ENCODE assay signal across 29 cellular contexts in the genomic region with DNA sequence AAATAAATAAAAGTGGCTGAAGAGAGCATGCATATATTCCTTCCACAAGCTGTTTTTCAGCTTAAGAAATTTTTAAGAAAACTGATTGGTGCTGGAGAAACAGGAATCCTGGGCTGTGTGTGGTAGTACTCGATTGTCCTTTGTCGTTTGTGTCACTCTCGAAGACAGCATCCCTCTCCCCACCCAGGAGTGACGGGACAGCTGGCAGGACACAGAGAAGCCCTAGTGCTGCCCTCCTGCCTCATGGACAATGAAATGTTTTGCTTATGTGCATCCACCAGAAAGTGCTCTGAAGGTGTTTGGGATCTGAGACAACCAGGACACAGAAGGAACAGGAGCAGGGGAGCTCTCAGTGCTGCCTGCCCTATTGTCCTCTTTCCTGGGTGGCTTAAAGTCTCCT. TPM values are rescaled to one million over a fixed set of nuclear protein-coding genes. Genes with fewer than 3 reads are reported as not detected.
DNase-seq lines count a peak whose midpoint lies in the region; ATAC-seq, FAIRE-seq and TF ChIP-seq lines count a peak whose summit lies in the region.
"Had no signal": no experiment of that assay in that cellular context is flagged by ENCODE, and none has a peak within 500 bp of the region (broad histone marks: within the 10 kb centered on the region; RNA-seq: fewer than 3 reads in every experiment).

No MANE protein-coding gene starts in this region.

- H4K20me1 ChIP-seq in K562 (replicated peaks; ENCODE audit: control insufficient read depth, insufficient read depth, low read length) = no peaks in the 10 kb centered on the region

- peak overlapping the region; percentile 39; the same call in 1 of the 2 replicates for H2AFZ ChIP-seq in K562 (ENCODE audit: low read depth, low read length)

- DNase-seq in CD8-positive, alpha-beta T cell = peak in 1 of 7 experiments; percentile 46
- DNase-seq in K562 (ENCODE audit: extremely low read depth in 1 of 4, low spot score in 3 of 4) = no peak
- DNase-seq in pons (ENCODE audit: low spot score) = peak; percentile 80
- DNase-seq in NCI-H1092 (lab: John Stamatoyannopoulos, UW) = no peak
- DNase-seq in NCI-H2029 (lab: John Stamatoyannopoulos, UW) = no peak
- DNase-seq: activated CD4-positive, alpha-beta T cell treated with anti-CD3 and anti-CD28 coated beads, Interleukin-2, amount 50 U/mL, for 48 hours; activated CD4-positive, CD25-positive, alpha-beta regulatory T cell; activated effector memory CD4-positive, alpha-beta T cell treated with Interleukin-2 at 50 U/mL for 16 hours; DMS153; HFFc6; NCI-H2081 treated with DMSO at 0.1 percent for 48 hours; NCI-H446 treated with DMSO at 0.1 percent for 48 hours; stimulated activated CD4-positive, alpha-beta T cell treated with anti-CD3 and anti-CD28 coated beads, Interleukin-4, amount 100 ng/mL, for 1 hour; stimulated activated naive B cell treated with anti-CD40 and anti-IgM and Interleukin-4, amounts not matched to agents 10 μg/mL and 1 μg/mL and 100 μg/mL, for 72 hours; T-helper 9 cell had no signal

- peaks cover 36% of the 10 kb centered on the region for H3K4me1 ChIP-seq in CD8-positive, alpha-beta T cell (ENCODE audit: insufficient read depth, low read length)
- H3K4me1 ChIP-seq in K562 (replicated peaks in 1 of 2; ENCODE audit: control insufficient read depth in 2 of 2, insufficient read depth in 2 of 2, low read length in 2 of 2) = no peaks in the 10 kb centered on the region; a peak in 1 of 5 replicates
- H3K4me1 ChIP-seq: gastroesophageal sphincter had no signal

- H3K27ac Mint-ChIP-seq in CD8-positive, alpha-beta T cell = peak overlapping the region; percentile 82
- H3K27ac Mint-ChIP-seq: HFFc6; stimulated activated naive B cell treated with anti-CD40 and anti-IgM and Interleukin-4, amounts not matched to agents 10 μg/mL and 1 μg/mL and 100 μg/mL, for 72 hours had no signal

- H3K4me1 Mint-ChIP-seq in CD8-positive, alpha-beta T cell (ENCODE audit: low read depth) = peaks cover 59% of the 10 kb centered on the region

- intact Hi-C loops in CD8-positive, alpha-beta T cell (cut with DNase I, micrococcal nuclease) = no loop called here
- intact Hi-C loops in K562 (cut with micrococcal nuclease) = no loop called here

- no peaks in the 10 kb centered on the region for H3K79me2 ChIP-seq in K562 (ENCODE audit: control insufficient read depth, insufficient read depth, low read length)

- H3K27ac ChIP-seq in CD8-positive, alpha-beta T cell (ENCODE audit: low read depth, low read length) = no peak overlapping the region
- H3K27ac ChIP-seq in K562 (ENCODE audit: extremely low read depth, low read depth, low read length) (no peak overlapping the region), layer of hippocampus (ENCODE audit: low read depth, low read length) (peak overlapping the region; percentile 57)
- H3K27ac ChIP-seq: gastroesophageal sphincter, thoracic aorta had no signal

- H3K9me3 Mint-ChIP-seq in CD8-positive, alpha-beta T cell = no peaks in the 10 kb centered on the region
- H3K9me3 Mint-ChIP-seq: brain; CD14-positive monocyte; HFFc6; stimulated activated naive B cell treated with anti-CD40 and anti-IgM and Interleukin-4, amounts not matched to agents 10 μg/mL and 1 μg/mL and 100 μg/mL, for 72 hours had no signal

- no peaks in the 10 kb centered on the region for H3K27me3 Mint-ChIP-seq in CD8-positive, alpha-beta T cell (ENCODE audit: low read depth)

- no peak for TF ChIP-seq RAD21 in K562 (CRISPR knock-in tag; conservative IDR thresholded peaks at IDR 0.05 in 1 of 2, IDR thresholded peaks at IDR 0.05 in 1 of 2)

- H3K9me1 ChIP-seq in K562 (ENCODE audit: control insufficient read depth, insufficient read depth, low read length) = no peaks in the 10 kb centered on the region

- H3K27me3 ChIP-seq in CD8-positive, alpha-beta T cell (ENCODE audit: insufficient read depth, low read length) = no peaks in the 10 kb centered on the region
- H3K27me3 ChIP-seq in K562 (ENCODE audit: control insufficient read depth in 2 of 2, insufficient read depth in 2 of 2, low read length in 2 of 2) (peaks cover 0 to 3% of the 10 kb centered on the region in 2 experiments; a peak in 2 of 5 replicates), layer of hippocampus (ENCODE audit: control insufficient read depth, insufficient read depth, low read length) (no peaks in the 10 kb centered on the region)
- H3K27me3 ChIP-seq: gastroesophageal sphincter had no signal

- peaks cover 16% of the 10 kb centered on the region for H3K36me3 ChIP-seq in CD8-positive, alpha-beta T cell (ENCODE audit: insufficient read depth, low read length)
- no peaks in the 10 kb centered on the region for H3K36me3 ChIP-seq in K562 (ENCODE audit: control insufficient read depth, insufficient read depth, low read length)
- H3K36me3 ChIP-seq: thoracic aorta had no signal

- peak overlapping the region; percentile 53 for H3K4me3 Mint-ChIP-seq in CD8-positive, alpha-beta T cell
- H3K4me3 Mint-ChIP-seq: brain; CD14-positive monocyte; HFFc6; stimulated activated naive B cell treated with anti-CD40 and anti-IgM and Interleukin-4, amounts not matched to agents 10 μg/mL and 1 μg/mL and 100 μg/mL, for 72 hours had no signal

- no peaks in the 10 kb centered on the region for H3K9me3 ChIP-seq in CD8-positive, alpha-beta T cell (ENCODE audit: low read length)
- H3K9me3 ChIP-seq in K562 (replicated peaks; ENCODE audit: control insufficient read depth, insufficient read depth, low read depth, low read length) = no peaks in the 10 kb centered on the region
- H3K9me3 ChIP-seq: gastroesophageal sphincter, thoracic aorta had no signal

- H3K36me3 Mint-ChIP-seq in CD8-positive, alpha-beta T cell = peaks cover 37% of the 10 kb centered on the region
- H3K36me3 Mint-ChIP-seq: brain; stimulated activated naive B cell treated with anti-CD40 and anti-IgM and Interleukin-4, amounts not matched to agents 10 μg/mL and 1 μg/mL and 100 μg/mL, for 72 hours had no signal

- CTCF ChIA-PET in CD8-positive, alpha-beta T cell (lab: Charles Lee) = interaction anchor here (0.7 to 1.3 kb wide), 3 partner anchors 10 to 73 kb away, joined by 3 read pairs; no protein-coding TSS in a partner anchor
- CTCF ChIA-PET in K562 (lab: Yijun Ruan, JAX; ENCODE audit: low intra/inter-chr PET ratio) = no interaction called here

- H3K4me2 ChIP-seq in K562 (ENCODE audit: insufficient read depth, low read length) = no peak overlapping the region
- H3K4me2 ChIP-seq: smooth muscle cell had no signal

- no peak for TF ChIP-seq POLR2A in K562 (conservative IDR thresholded peaks at IDR 0.05)

- no peak for ATAC-seq in CD8-positive, alpha-beta T cell
- ATAC-seq in K562 (no peak), HG02870 (IDR thresholded peaks at IDR 0.05; ENCODE audit: unreplicated experiment) (no peak), HG02840 (IDR thresholded peaks at IDR 0.05; ENCODE audit: low FRiP score, unreplicated experiment) (no peak)
- ATAC-seq: gastroesophageal sphincter; stimulated activated naive B cell treated with anti-CD40 and anti-IgM and Interleukin-4, amounts not matched to agents 10 μg/mL and 1 μg/mL and 100 μg/mL, for 72 hours had no signal

- in situ Hi-C loops in K562 (cut with MboI) = no loop called here

- no peak for FAIRE-seq in K562 (lab: Jason Lieb, UNC)
- FAIRE-seq: G401.6, GM18507, keratinocyte had no signal

- H3K4me3 ChIP-seq in CD8-positive, alpha-beta T cell (ENCODE audit: low read depth, low read length) = no peak overlapping the region
- H3K4me3 ChIP-seq in K562 = no peak overlapping the region
- H3K4me3 ChIP-seq: gastroesophageal sphincter, smooth muscle cell, thoracic aorta had no signal

- POLR2A ChIA-PET in CD8-positive, alpha-beta T cell (lab: Charles Lee) = interaction anchor here (8.3 kb wide), 1 partner anchor 14 kb away, joined by 101 read pairs; a partner anchor contains a TSS
- POLR2A ChIA-PET in K562 (lab: Yijun Ruan, JAX) = interaction anchor here (1.5 kb wide), 1 partner anchor 11 kb away, joined by 3 read pairs; no protein-coding TSS in a partner anchor

- no peak for TF ChIP-seq EP300 in K562 (IDR thresholded peaks at IDR 0.05; ENCODE audit: low read length)

- 29% methylated on average over 4 of the region's 4 CpGs for WGBS in K562 (ENCODE audit: insufficient coverage, low coverage, missing lambda C conversion rate)

- BruUV-seq in K562 (replicated peaks; lab: Mats Ljungman, UMichigan) = no TSS peak

- no peak overlapping the region for H3K9ac ChIP-seq in K562 (ENCODE audit: insufficient read depth in 1 of 2, low read depth in 2 of 2, low read length in 2 of 2)

- TF ChIP-seq CTCF in CD8-positive, alpha-beta T cell (IDR thresholded peaks at IDR 0.05) = no peak
- TF ChIP-seq CTCF in K562 (IDR thresholded peaks at IDR 0.05 in 2 of 3, conservative IDR thresholded peaks at IDR 0.05 in 1 of 3; ENCODE audit: insufficient read depth in 2 of 3, low read depth in 1 of 3, low read length in 3 of 3) = no peak

RNA-seq across cellular contexts. Expression of a gene that starts 12.8 kb away (rescaled TPM):
- 10 to 100 TPM; 81.9 to 84.0 TPM for total RNA-seq in CD8-positive, alpha-beta T cell
- total RNA-seq in K562 (2011; cell fraction: chromatin; rRNA removed; ENCODE audit: low replicate concordance) = not detected in 2 replicates
- 0.67 TPM in 1 of 2 replicates, not detected in the other for total RNA-seq in K562 (2011; cell fraction: nucleolus; rRNA removed)
- 0.51 TPM in 1 of 2 replicates, not detected in the other for total RNA-seq in K562 (2011; cell fraction: nucleoplasm; rRNA removed)
- total RNA-seq in K562 (2014; rRNA removed) (0.37 TPM in 1 of 2 replicates, not detected in the other), K562 (2014; rRNA removed; fragmentation: Illumina TruSeq; extraction: Trizol) (0.99 and 1.0 TPM in 2 replicates), K562 (2015; rRNA removed; fragmentation: Illumina TruSeq; extraction: Trizol) (2.0 and 3.0 TPM in 2 replicates), K562 (2021) (0.80 and 1.2 TPM in 2 replicates)
- polyA plus RNA-seq in K562 (2011; rRNA removed) (0.43 and 0.54 TPM in 2 replicates), K562 (2014; fragmentation: Illumina TruSeq; extraction: Trizol) (1.1 and 1.3 TPM in 2 replicates), K562 (2014; fragmentation: Nextera tagmentation; extraction: Ambion mirVana) (1 to 10 TPM; 1.2 to 2.1 TPM), K562 (2014; rRNA removed) (0.57 and 1.7 TPM in 2 replicates)
- 0.19 and 0.60 TPM in 2 replicates for polyA plus RNA-seq in K562 (2011; cell fraction: cytosol; rRNA removed)
- polyA plus RNA-seq in K562 (2011; cell fraction: nucleus; rRNA removed) = 0.20 and 0.47 TPM in 2 replicates
- polyA plus RNA-seq in K562 (2012) = 2.3 and 7.2 TPM in 2 replicates
- polyA minus RNA-seq in K562 (2011; rRNA and poly(A)+ RNA removed) = 0.84 TPM in 1 of 2 replicates, not detected in the other
- polyA minus RNA-seq in K562 (2011; cell fraction: cytosol; rRNA and poly(A)+ RNA removed) = 1.2 TPM in 1 of 2 replicates, not detected in the other
- polyA minus RNA-seq in K562 (2011; cell fraction: nucleus; rRNA and poly(A)+ RNA removed) = not detected in 2 replicates
- total RNA-seq: smooth muscle cell had no signal
- polyA plus RNA-seq: smooth muscle cell had no signal

RNA-seq across cellular contexts. Expression of a gene that starts 13.8 kb away (rescaled TPM):
- total RNA-seq in CD8-positive, alpha-beta T cell = under 1 TPM in 1 of 2 experiments, not detected in 1; 0.47 TPM
- not detected in 2 replicates for total RNA-seq in K562 (2011; cell fraction: chromatin; rRNA removed; ENCODE audit: low replicate concordance)
- not detected in 2 replicates for total RNA-seq in K562 (2011; cell fraction: nucleolus; rRNA removed)
- total RNA-seq in K562 (2011; cell fraction: nucleoplasm; rRNA removed) = not detected in 2 replicates
- total RNA-seq in K562 (2014; rRNA removed) = not detected in 2 replicates
- not detected in 2 replicates for total RNA-seq in K562 (2014; rRNA removed; fragmentation: Illumina TruSeq; extraction: Trizol)
- total RNA-seq in K562 (2015; rRNA removed; fragmentation: Illumina TruSeq; extraction: Trizol) = not detected in 2 replicates
- not detected in 2 replicates for total RNA-seq in K562 (2021)
- not detected in 2 replicates for polyA plus RNA-seq in K562 (2011; rRNA removed)
- not detected in 2 replicates for polyA plus RNA-seq in K562 (2011; cell fraction: cytosol; rRNA removed)
- not detected in 2 replicates for polyA plus RNA-seq in K562 (2011; cell fraction: nucleus; rRNA removed)
- polyA plus RNA-seq in K562 (2012) = not detected in 2 replicates
- polyA plus RNA-seq in K562 (2014; fragmentation: Illumina TruSeq; extraction: Trizol) = not detected in 2 replicates
- not detected for polyA plus RNA-seq in K562 (2014; fragmentation: Nextera tagmentation; extraction: Ambion mirVana)
- polyA plus RNA-seq in K562 (2014; rRNA removed) = not detected in 2 replicates
- polyA minus RNA-seq in K562 (2011; rRNA and poly(A)+ RNA removed) = not detected in 2 replicates
- polyA minus RNA-seq in K562 (2011; cell fraction: cytosol; rRNA and poly(A)+ RNA removed) = not detected in 2 replicates
- not detected in 2 replicates for polyA minus RNA-seq in K562 (2011; cell fraction: nucleus; rRNA and poly(A)+ RNA removed)
- total RNA-seq: gastroesophageal sphincter, HFFc6, mononuclear cell, OCI-LY7, smooth muscle cell, thoracic aorta had no signal
- polyA plus RNA-seq: CD14-positive monocyte, smooth muscle cell had no signal

RNA-seq across cellular contexts. Expression of a gene that starts 43.5 kb away (rescaled TPM):
- not detected for total RNA-seq in CD8-positive, alpha-beta T cell
- total RNA-seq in K562 (2011; cell fraction: chromatin; rRNA removed; ENCODE audit: low replicate concordance) = 1.3 and 4.1 TPM in 2 replicates
- 1.4 and 3.0 TPM in 2 replicates for total RNA-seq in K562 (2011; cell fraction: nucleolus; rRNA removed)
- 1.6 and 1.9 TPM in 2 replicates for total RNA-seq in K562 (2011; cell fraction: nucleoplasm; rRNA removed)
- 5.1 TPM in 2 replicates for total RNA-seq in K562 (2014; rRNA removed)
- total RNA-seq in K562 (2014; rRNA removed; fragmentation: Illumina TruSeq; extraction: Trizol) = 2.2 and 2.9 TPM in 2 replicates
- total RNA-seq in K562 (2015; rRNA removed; fragmentation: Illumina TruSeq; extraction: Trizol) = 4.7 and 5.2 TPM in 2 replicates
- total RNA-seq in K562 (2021) = 4.5 and 5.1 TPM in 2 replicates
- polyA plus RNA-seq in K562 (2011; rRNA removed) = 8.0 and 9.5 TPM in 2 replicates
- 11.8 and 13.9 TPM in 2 replicates for polyA plus RNA-seq in K562 (2011; cell fraction: cytosol; rRNA removed)
- 6.9 and 7.5 TPM in 2 replicates for polyA plus RNA-seq in K562 (2011; cell fraction: nucleus; rRNA removed)
- polyA plus RNA-seq in K562 (2012) = 5.1 and 15.0 TPM in 2 replicates
- polyA plus RNA-seq in K562 (2014; fragmentation: Illumina TruSeq; extraction: Trizol) = 5.0 and 5.7 TPM in 2 replicates
- under 1 TPM; 0.66 to 0.99 TPM for polyA plus RNA-seq in K562 (2014; fragmentation: Nextera tagmentation; extraction: Ambion mirVana)
- polyA plus RNA-seq in K562 (2014; rRNA removed) = 3.6 and 5.2 TPM in 2 replicates
- polyA minus RNA-seq in K562 (2011; rRNA and poly(A)+ RNA removed) = 3.5 and 4.7 TPM in 2 replicates
- 2.7 and 3.4 TPM in 2 replicates for polyA minus RNA-seq in K562 (2011; cell fraction: cytosol; rRNA and poly(A)+ RNA removed)
- polyA minus RNA-seq in K562 (2011; cell fraction: nucleus; rRNA and poly(A)+ RNA removed) = 2.6 and 2.9 TPM in 2 replicates
- total RNA-seq: HFFc6, MCF 10A, OCI-LY7, smooth muscle cell had no signal
- polyA plus RNA-seq: keratinocyte, smooth muscle cell had no signal

RNA-seq across cellular contexts. Expression of a gene that starts 58.4 kb away (rescaled TPM):
- not detected for total RNA-seq in CD8-positive, alpha-beta T cell
- not detected in 2 replicates for total RNA-seq in K562 (2011; cell fraction: chromatin; rRNA removed; ENCODE audit: low replicate concordance)
- not detected in 2 replicates for total RNA-seq in K562 (2011; cell fraction: nucleolus; rRNA removed)
- total RNA-seq in K562 (2011; cell fraction: nucleoplasm; rRNA removed) = not detected in 2 replicates
- total RNA-seq in K562 (2014; rRNA removed) = not detected in 2 replicates
- total RNA-seq in K562 (2014; rRNA removed; fragmentation: Illumina TruSeq; extraction: Trizol) = not detected in 2 replicates
- not detected in 2 replicates for total RNA-seq in K562 (2015; rRNA removed; fragmentation: Illumina TruSeq; extraction: Trizol)
- not detected in 2 replicates for total RNA-seq in K562 (2021)
- polyA plus RNA-seq in K562 (2011; rRNA removed) = not detected in 2 replicates
- polyA plus RNA-seq in K562 (2011; cell fraction: cytosol; rRNA removed) = not detected in 2 replicates
- polyA plus RNA-seq in K562 (2011; cell fraction: nucleus; rRNA removed) = not detected in 2 replicates
- polyA plus RNA-seq in K562 (2012) = 0.05 TPM in 1 of 2 replicates, not detected in the other
- not detected in 2 replicates for polyA plus RNA-seq in K562 (2014; fragmentation: Illumina TruSeq; extraction: Trizol)
- not detected for polyA plus RNA-seq in K562 (2014; fragmentation: Nextera tagmentation; extraction: Ambion mirVana)
- not detected in 2 replicates for polyA plus RNA-seq in K562 (2014; rRNA removed)
- not detected in 2 replicates for polyA minus RNA-seq in K562 (2011; rRNA and poly(A)+ RNA removed)
- not detected in 2 replicates for polyA minus RNA-seq in K562 (2011; cell fraction: cytosol; rRNA and poly(A)+ RNA removed)
- polyA minus RNA-seq in K562 (2011; cell fraction: nucleus; rRNA and poly(A)+ RNA removed) = not detected in 2 replicates
- total RNA-seq: HFFc6, MCF 10A, OCI-LY7 had no signal
- polyA plus RNA-seq: keratinocyte, smooth muscle cell had no signal

Comparison
In these comparisons a context has a peak if more than half of its experiments do, and no peak if none do; other contexts are left out.
1. RNA of a gene that starts 12.8 kb away (total RNA-seq): 81.9 to 84.0 TPM in CD8-positive, alpha-beta T cell; 0.37 to 3.0 TPM in K562; every median in the first group is over 10 times any median in the second.